Comparison of ENCODE assay signal across 1 cellular context in the genomic region with DNA sequence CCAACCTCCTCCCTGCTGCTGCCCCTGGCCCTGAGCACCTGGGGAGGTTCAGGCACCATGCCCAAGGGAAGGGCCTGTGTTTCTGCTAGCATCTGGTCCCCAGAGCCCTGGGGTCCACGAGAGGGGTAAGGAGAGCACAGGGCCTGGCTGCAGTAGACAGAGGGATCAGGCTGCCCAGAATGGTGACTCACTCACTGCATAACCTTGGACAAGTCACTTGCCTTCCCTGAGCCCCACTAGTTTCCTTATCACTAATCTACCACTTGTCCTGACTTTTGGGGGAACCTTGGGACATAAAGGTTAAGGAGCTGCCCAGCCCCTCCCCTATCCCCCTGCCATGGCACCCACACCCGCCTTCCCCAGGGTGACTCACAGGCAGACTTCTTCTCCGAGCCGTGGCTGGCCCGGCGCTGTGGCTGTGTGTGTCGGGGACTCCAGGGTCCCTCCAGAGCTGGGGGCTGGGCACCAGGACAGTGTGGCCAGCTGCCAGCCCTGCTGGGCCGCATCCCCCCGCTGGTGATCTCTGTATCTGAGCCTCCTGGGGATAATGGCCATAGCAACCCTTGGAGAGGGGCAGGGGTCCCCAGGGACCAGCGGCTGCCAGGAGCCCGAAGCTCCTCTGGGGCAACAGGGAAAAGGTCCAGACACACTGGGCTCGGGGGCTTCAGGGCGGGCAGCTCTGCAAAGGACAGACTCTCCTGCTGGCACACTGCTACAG.
TF ChIP-seq lines count a peak whose summit lies in the region.

No MANE protein-coding gene starts in this region.

TF ChIP-seq in H1, 55 proteins besides CTCF, POLR2A, EP300 and RAD21:
- TF ChIP-seq SIX5 (IDR thresholded peaks at IDR 0.05; ENCODE audit: low read depth, low read length): no peak
- TF ChIP-seq BRCA1 (IDR thresholded peaks at IDR 0.05; ENCODE audit: low read depth, low read length): no peak
